Comparison of ENCODE assay signal across 8 cellular contexts in genomic region chr9:37290881-37291485, GRCh38.
DNase-seq lines count a peak whose midpoint lies in the region; ATAC-seq and TF ChIP-seq lines count a peak whose summit lies in the region.

No MANE protein-coding gene starts in this region.

- TF ChIP-seq RAD21 in Ishikawa (IDR thresholded peaks at IDR 0.05; ENCODE audit: low read depth) = no peak

- no peak overlapping the region for H2AFZ ChIP-seq in mesenchymal stem cell (ENCODE audit: low read depth, low read length)

- H3K4me3 ChIP-seq in mesenchymal stem cell (ENCODE audit: insufficient read depth in 1 of 2, low read depth in 1 of 2, low read length in 2 of 2) = peak overlapping the region in 1 of 2 experiments; percentile 64

- peaks cover 14% of the 10 kb centered on the region for H3K79me1 ChIP-seq in mesenchymal stem cell (replicated peaks; ENCODE audit: low read length, poor library complexity, severe bottlenecking)

- peak; percentile 32 for DNase-seq in Daoy (ENCODE audit: low read depth)
- DNase-seq in activated T-helper 2 cell treated with anti-CD3 and anti-CD28 coated beads, Interferon-gamma antibody, Interleukin-2, Interleukin-4, amounts not matched to agents 10 μg/mL and 5 μg/mL and 100 μg/mL, durations not matched to agents 14 hours and 24 hours and 36 hours (ENCODE audit: low spot score) = no peak
- peak; percentile 80 for DNase-seq in mesenchymal stem cell
- no peak for DNase-seq in middle frontal gyrus (ENCODE audit: extremely low spot score, low spot score)
- DNase-seq in COLO668 (lab: John Stamatoyannopoulos, UW; ENCODE audit: unreplicated experiment) = no peak

- no peak overlapping the region for H3K14ac ChIP-seq in mesenchymal stem cell (ENCODE audit: low read length in 2 of 2)

- no peaks in the 10 kb centered on the region for H3K36me3 ChIP-seq in mesenchymal stem cell (ENCODE audit: control insufficient read depth in 1 of 2, insufficient read depth in 2 of 2, low read depth in 1 of 2, low read length in 2 of 2)

- no peaks in the 10 kb centered on the region for H3K27me3 Mint-ChIP-seq in activated T-helper 2 cell treated with anti-CD3 and anti-CD28 coated beads, Interferon-gamma antibody, Interleukin-2, Interleukin-4, amounts not matched to agents 10 μg/mL and 5 μg/mL and 100 μg/mL, durations not matched to agents 14 hours and 24 hours and 36 hours (ENCODE audit: low read depth)

- no peak overlapping the region for H4K8ac ChIP-seq in mesenchymal stem cell (ENCODE audit: low read length)

- ATAC-seq in HG03571 (IDR thresholded peaks at IDR 0.05; ENCODE audit: unreplicated experiment) = no peak
- no peak for ATAC-seq in HG03439 (IDR thresholded peaks at IDR 0.05; ENCODE audit: unreplicated experiment)

- intact Hi-C loops in activated T-helper 2 cell treated with anti-CD3 and anti-CD28 coated beads, Interferon-gamma antibody, Interleukin-2, Interleukin-4, amounts not matched to agents 10 μg/mL and 5 μg/mL and 100 μg/mL, durations not matched to agents 14 hours and 24 hours and 36 hours (cut with micrococcal nuclease) = no loop called here

- H2AK5ac ChIP-seq in mesenchymal stem cell (ENCODE audit: low read length, severe bottlenecking) = no peak overlapping the region

- H3K4me1 Mint-ChIP-seq in activated T-helper 2 cell treated with anti-CD3 and anti-CD28 coated beads, Interferon-gamma antibody, Interleukin-2, Interleukin-4, amounts not matched to agents 10 μg/mL and 5 μg/mL and 100 μg/mL, durations not matched to agents 14 hours and 24 hours and 36 hours (ENCODE audit: low read depth) = peaks cover 40% of the 10 kb centered on the region

- H3K4me3 Mint-ChIP-seq in activated T-helper 2 cell treated with anti-CD3 and anti-CD28 coated beads, Interferon-gamma antibody, Interleukin-2, Interleukin-4, amounts not matched to agents 10 μg/mL and 5 μg/mL and 100 μg/mL, durations not matched to agents 14 hours and 24 hours and 36 hours (ENCODE audit: low read depth) = peak overlapping the region; percentile 11

- TF ChIP-seq EP300 in Ishikawa (IDR thresholded peaks at IDR 0.05; ENCODE audit: borderline replicate concordance) = no peak

- H3K4ac ChIP-seq in mesenchymal stem cell (ENCODE audit: low read depth in 1 of 2, low read length in 2 of 2) = no peak overlapping the region

- H2BK5ac ChIP-seq in mesenchymal stem cell (ENCODE audit: low read depth, low read length, poor library complexity, severe bottlenecking) = no peak overlapping the region

- peak overlapping the region; percentile 84 for H3K27ac Mint-ChIP-seq in activated T-helper 2 cell treated with anti-CD3 and anti-CD28 coated beads, Interferon-gamma antibody, Interleukin-2, Interleukin-4, amounts not matched to agents 10 μg/mL and 5 μg/mL and 100 μg/mL, durations not matched to agents 14 hours and 24 hours and 36 hours

- no peak overlapping the region for H2BK12ac ChIP-seq in mesenchymal stem cell (ENCODE audit: low read length in 2 of 2)

- no peaks in the 10 kb centered on the region for H3K9me3 ChIP-seq in mesenchymal stem cell (ENCODE audit: control insufficient read depth, low read length)

- no peak overlapping the region for H4K91ac ChIP-seq in mesenchymal stem cell (ENCODE audit: low read length)

- H3K9ac ChIP-seq in mesenchymal stem cell (ENCODE audit: low read length) = peak overlapping the region; percentile 83

- WGBS in mesenchymal stem cell = no CpG with 5 or more reads among the region's 2 CpGs

- H3K9me3 Mint-ChIP-seq in activated T-helper 2 cell treated with anti-CD3 and anti-CD28 coated beads, Interferon-gamma antibody, Interleukin-2, Interleukin-4, amounts not matched to agents 10 μg/mL and 5 μg/mL and 100 μg/mL, durations not matched to agents 14 hours and 24 hours and 36 hours = no peaks in the 10 kb centered on the region

- no peak overlapping the region for H3K23ac ChIP-seq in mesenchymal stem cell (ENCODE audit: low read length in 2 of 2)

- no peak overlapping the region for H2BK15ac ChIP-seq in mesenchymal stem cell (ENCODE audit: low read depth, poor library complexity, severe bottlenecking)

- H3K18ac ChIP-seq in mesenchymal stem cell (ENCODE audit: low read depth in 1 of 2, low read length in 2 of 2) = no peak overlapping the region

- H3K27me3 ChIP-seq in mesenchymal stem cell (ENCODE audit: control insufficient read depth in 1 of 2, insufficient read depth in 1 of 2, low read length in 2 of 2) = no peaks in the 10 kb centered on the region

- peak overlapping the region; percentile 32 for H3K27ac ChIP-seq in mesenchymal stem cell (ENCODE audit: low read length, poor library complexity, severe bottlenecking)

- H3K36me3 Mint-ChIP-seq in activated T-helper 2 cell treated with anti-CD3 and anti-CD28 coated beads, Interferon-gamma antibody, Interleukin-2, Interleukin-4, amounts not matched to agents 10 μg/mL and 5 μg/mL and 100 μg/mL, durations not matched to agents 14 hours and 24 hours and 36 hours (ENCODE audit: low read depth) = peaks cover 33% of the 10 kb centered on the region

- no peak overlapping the region for H3K4me2 ChIP-seq in mesenchymal stem cell (ENCODE audit: low read length, poor library complexity, severe bottlenecking)

- H2BK120ac ChIP-seq in mesenchymal stem cell (ENCODE audit: low read depth, low read length) = no peak overlapping the region

- peaks cover 2% of the 10 kb centered on the region for H3K4me1 ChIP-seq in mesenchymal stem cell (ENCODE audit: control insufficient read depth, insufficient read depth, low read depth, low read length)

TF ChIP-seq in Ishikawa, 13 proteins besides CTCF, POLR2A, EP300 and RAD21:
- TF ChIP-seq FOXM1 (IDR thresholded peaks at IDR 0.05; ENCODE audit: borderline replicate concordance, low read depth) (no peak), CEBPB (IDR thresholded peaks at IDR 0.05) (peak; percentile 31; the same call in 1 of the 2 replicates), TEAD4 (IDR thresholded peaks at IDR 0.05) (no peak), TAF1 (IDR thresholded peaks at IDR 0.05; ENCODE audit: low read depth) (no peak), TCF12 (IDR thresholded peaks at IDR 0.05; ENCODE audit: low read depth) (no peak), USF1 (IDR thresholded peaks at IDR 0.05) (no peak), MAX (IDR thresholded peaks at IDR 0.05) (no peak)
TF ChIP-seq in Ishikawa: peak in this region for 1.

Comparison
In these comparisons a context has a peak if more than half of its experiments do, and no peak if none do; other contexts are left out.
1. DNase-seq: peak in Daoy (single experiment) and mesenchymal stem cell (single experiment); none in activated T-helper 2 cell treated with anti-CD3 and anti-CD28 coated beads, Interferon-gamma antibody, Interleukin-2, Interleukin-4, amounts not matched to agents 10 μg/mL and 5 μg/mL and 100 μg/mL, durations not matched to agents 14 hours and 24 hours and 36 hours (single experiment), middle frontal gyrus (single experiment) and COLO668 (single experiment).